ENCODE assay signal across 14 cellular contexts in genomic region chr12:91400249-91400648, GRCh38.
"Had no signal": no experiment of that assay in that cellular context is flagged by ENCODE, and none has a peak within 500 bp of the region (broad histone marks: within the 10 kb centered on the region; RNA-seq: fewer than 3 reads in every experiment).

No MANE protein-coding gene starts in this region.

- H3K9me3 Mint-ChIP-seq: immature natural killer cell; memory B cell; neural progenitor cell; stimulated activated naive CD8-positive, alpha-beta T cell treated with anti-CD3 and anti-CD28 coated beads, Interleukin-15, amount 100 ng/mL, for 72 hours had no signal

- H3K36me3 Mint-ChIP-seq: neural progenitor cell had no signal

- H3K9me3 ChIP-seq: pancreas, testis, upper lobe of right lung had no signal

- DNase-seq: activated CD4-positive, alpha-beta T cell treated with anti-CD3 and anti-CD28 coated beads for 36 hours; activated CD8-positive, alpha-beta T cell treated with anti-CD3 and anti-CD28 coated beads, Interleukin-2, amount 10 ng/mL, durations not matched to agents 7 days and 5 days; activated naive CD4-positive, alpha-beta T cell treated with Interleukin-2 at 50 U/mL for 16 hours; central memory CD4-positive, alpha-beta T cell; cortex of kidney; immature natural killer cell; left cardiac atrium; pancreas; stimulated activated CD4-positive, alpha-beta T cell treated with anti-CD3 and anti-CD28 coated beads, Interleukin-4, amount 100 ng/mL, for 4 hours; stimulated activated naive CD8-positive, alpha-beta T cell treated with anti-CD3 and anti-CD28 coated beads, Interleukin-15, amount 100 ng/mL, for 72 hours; testis; upper lobe of right lung had no signal

- H3K4me3 Mint-ChIP-seq: activated CD4-positive, alpha-beta T cell treated with anti-CD3 and anti-CD28 coated beads for 36 hours; activated CD8-positive, alpha-beta T cell treated with anti-CD3 and anti-CD28 coated beads, Interleukin-2, amount 10 ng/mL, durations not matched to agents 7 days and 5 days; immature natural killer cell; memory B cell; neural progenitor cell; stimulated activated naive CD8-positive, alpha-beta T cell treated with anti-CD3 and anti-CD28 coated beads, Interleukin-15, amount 100 ng/mL, for 72 hours had no signal

- H3K27me3 Mint-ChIP-seq: activated CD4-positive, alpha-beta T cell treated with anti-CD3 and anti-CD28 coated beads for 36 hours; stimulated activated naive CD8-positive, alpha-beta T cell treated with anti-CD3 and anti-CD28 coated beads, Interleukin-15, amount 100 ng/mL, for 72 hours had no signal

- ATAC-seq: activated CD4-positive, alpha-beta T cell treated with anti-CD3 and anti-CD28 coated beads for 36 hours; activated CD8-positive, alpha-beta T cell treated with anti-CD3 and anti-CD28 coated beads, Interleukin-2, amount 10 ng/mL, durations not matched to agents 7 days and 5 days; pancreas; stimulated activated naive CD8-positive, alpha-beta T cell treated with anti-CD3 and anti-CD28 coated beads, Interleukin-15, amount 100 ng/mL, for 72 hours; upper lobe of right lung had no signal

- H3K27ac Mint-ChIP-seq: activated CD4-positive, alpha-beta T cell treated with anti-CD3 and anti-CD28 coated beads for 36 hours; activated CD8-positive, alpha-beta T cell treated with anti-CD3 and anti-CD28 coated beads, Interleukin-2, amount 10 ng/mL, durations not matched to agents 7 days and 5 days; immature natural killer cell; memory B cell; neural progenitor cell; stimulated activated naive CD8-positive, alpha-beta T cell treated with anti-CD3 and anti-CD28 coated beads, Interleukin-15, amount 100 ng/mL, for 72 hours had no signal

- H3K4me1 Mint-ChIP-seq: activated CD4-positive, alpha-beta T cell treated with anti-CD3 and anti-CD28 coated beads for 36 hours; immature natural killer cell; memory B cell had no signal
